8 cellular contexts compared by ENCODE assay signal in genomic region chr16:8567355-8568230, GRCh38. TPM values are rescaled to one million over a fixed set of nuclear protein-coding genes. Genes with fewer than 3 reads are reported as not detected.
A peak's percentile ranks its signal among the peaks of the same experiment; 100 is the strongest.
DNase-seq lines count a peak whose midpoint lies in the region; ATAC-seq, FAIRE-seq and TF ChIP-seq lines count a peak whose summit lies in the region.

No MANE protein-coding gene starts in this region.

- peak; percentile 88 for ATAC-seq in GM18867 (IDR thresholded peaks at IDR 0.05; ENCODE audit: unreplicated experiment)
- peak; percentile 69 for ATAC-seq in HG03095 (IDR thresholded peaks at IDR 0.05; ENCODE audit: unreplicated experiment)

- no peak overlapping the region for H3K27ac ChIP-seq in WERI-Rb-1

- TF ChIP-seq CTCF in AG10803 (conservative IDR thresholded peaks at IDR 0.05; ENCODE audit: low read length) (peak; percentile 98), WERI-Rb-1 (IDR thresholded peaks at IDR 0.05; ENCODE audit: low read depth, low read length) (peak; percentile 91), bronchial epithelial cell (IDR thresholded peaks at IDR 0.05; ENCODE audit: insufficient read depth, low read length, severe bottlenecking) (peak; percentile 97)

- no peaks in the 10 kb centered on the region for H3K36me3 ChIP-seq in WERI-Rb-1
- no peaks in the 10 kb centered on the region for H3K36me3 ChIP-seq in bronchial epithelial cell (ENCODE audit: control insufficient read depth, insufficient read depth, low read length)

- no peaks in the 10 kb centered on the region for H3K9me3 ChIP-seq in WERI-Rb-1 (ENCODE audit: severe bottlenecking)

- no peak for FAIRE-seq in bronchial epithelial cell (lab: Jason Lieb, UNC)

- no peak overlapping the region for H3K4me3 ChIP-seq in AG10803 (ENCODE audit: low read length)
- no peak overlapping the region for H3K4me3 ChIP-seq in WERI-Rb-1 (ENCODE audit: low read depth, low read length)
- no peak overlapping the region for H3K4me3 ChIP-seq in bronchial epithelial cell (ENCODE audit: low read depth, low read length)

- DNase-seq in AG10803 (ENCODE audit: low read depth) (peak; percentile 87), NCI-H2196 (lab: John Stamatoyannopoulos, UW; ENCODE audit: unreplicated experiment) (peak; percentile 86), WERI-Rb-1 (peak; percentile 76), bronchial epithelial cell (ENCODE audit: low read depth) (peak; percentile 82), kidney glomerular epithelial cell (lab: John Stamatoyannopoulos, UW) (peak; percentile 89)
- DNase-seq in stimulated activated CD4-positive, alpha-beta T cell treated with anti-CD3 and anti-CD28 coated beads, Interleukin-2, amount 100 ng/mL, for 48 hours = peak; percentile 68 to 71

- H3K27me3 ChIP-seq in WERI-Rb-1 (ENCODE audit: insufficient read depth, low read depth, severe bottlenecking) (peaks cover 22% of the 10 kb centered on the region), bronchial epithelial cell (ENCODE audit: control insufficient read depth, insufficient read depth, low read length) (no peaks in the 10 kb centered on the region)

RNA-seq across cellular contexts. Expression of gene TMEM114, which starts 22.7 kb away (rescaled TPM):
- not detected in 2 replicates for total RNA-seq in bronchial epithelial cell

RNA-seq across cellular contexts. Expression of gene METTL22, which starts 53.9 kb away (rescaled TPM):
- 14.5 and 21.0 TPM in 2 replicates for total RNA-seq in bronchial epithelial cell
